Comparison of ENCODE assay signal across 2 cellular contexts in genomic region chr17:81532490-81533287, GRCh38.
TF ChIP-seq lines count a peak whose summit lies in the region.

No MANE protein-coding gene starts in this region.

TF ChIP-seq in HepG2, 621 proteins besides CTCF, POLR2A, EP300 and RAD21:
- TF ChIP-seq POLR2G (IDR thresholded peaks at IDR 0.05; ENCODE audit: low read depth, low read length) (peak; percentile 49), CREB1 (IDR thresholded peaks at IDR 0.05) (no peak), CREB1 (CRISPR knock-in tag; IDR thresholded peaks at IDR 0.05) (no peak), GTF3A (CRISPR knock-in tag; conservative IDR thresholded peaks at IDR 0.05) (0 out of 2 replicates have a peak, but pooled peaks have one; percentile 41), HNRNPL (IDR thresholded peaks at IDR 0.05; ENCODE audit: low read depth, low read length) (peak; percentile 42; the same call in 1 of the 2 replicates), AGO2 (optimal IDR thresholded peaks at IDR 0.05; ENCODE audit: low read depth, low read length) (peak; percentile 58)

TF ChIP-seq in HEK293, 187 proteins besides CTCF, POLR2A, EP300 and RAD21:
- TF ChIP-seq, protein P1, sequence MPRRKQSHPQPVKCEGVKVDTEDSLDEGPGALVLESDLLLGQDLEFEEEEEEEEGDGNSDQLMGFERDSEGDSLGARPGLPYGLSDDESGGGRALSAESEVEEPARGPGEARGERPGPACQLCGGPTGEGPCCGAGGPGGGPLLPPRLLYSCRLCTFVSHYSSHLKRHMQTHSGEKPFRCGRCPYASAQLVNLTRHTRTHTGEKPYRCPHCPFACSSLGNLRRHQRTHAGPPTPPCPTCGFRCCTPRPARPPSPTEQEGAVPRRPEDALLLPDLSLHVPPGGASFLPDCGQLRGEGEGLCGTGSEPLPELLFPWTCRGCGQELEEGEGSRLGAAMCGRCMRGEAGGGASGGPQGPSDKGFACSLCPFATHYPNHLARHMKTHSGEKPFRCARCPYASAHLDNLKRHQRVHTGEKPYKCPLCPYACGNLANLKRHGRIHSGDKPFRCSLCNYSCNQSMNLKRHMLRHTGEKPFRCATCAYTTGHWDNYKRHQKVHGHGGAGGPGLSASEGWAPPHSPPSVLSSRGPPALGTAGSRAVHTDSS (tag by site-specific recombination; IDR thresholded peaks at IDR 0.05), result peak; percentile 93
- TF ChIP-seq, protein P2, sequence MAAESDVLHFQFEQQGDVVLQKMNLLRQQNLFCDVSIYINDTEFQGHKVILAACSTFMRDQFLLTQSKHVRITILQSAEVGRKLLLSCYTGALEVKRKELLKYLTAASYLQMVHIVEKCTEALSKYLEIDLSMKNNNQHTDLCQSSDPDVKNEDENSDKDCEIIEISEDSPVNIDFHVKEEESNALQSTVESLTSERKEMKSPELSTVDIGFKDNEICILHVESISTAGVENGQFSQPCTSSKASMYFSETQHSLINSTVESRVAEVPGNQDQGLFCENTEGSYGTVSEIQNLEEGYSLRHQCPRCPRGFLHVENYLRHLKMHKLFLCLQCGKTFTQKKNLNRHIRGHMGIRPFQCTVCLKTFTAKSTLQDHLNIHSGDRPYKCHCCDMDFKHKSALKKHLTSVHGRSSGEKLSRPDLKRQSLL (tag by site-specific recombination; IDR thresholded peaks at IDR 0.05), result peak; percentile 30; the same call in 1 of the 2 replicates
- TF ChIP-seq PRDM1 (tag by site-specific recombination; IDR thresholded peaks at IDR 0.05) (peak; percentile 12; the same call in 1 of the 2 replicates), KLF1 (tag by site-specific recombination; IDR thresholded peaks at IDR 0.05) (no peak), ZNF514 (tag by site-specific recombination; IDR thresholded peaks at IDR 0.05) (no peak), YY2 (tag by site-specific recombination; IDR thresholded peaks at IDR 0.05) (peak; percentile 46; the same call in 1 of the 2 replicates), ZNF366 (tag by site-specific recombination; conservative IDR thresholded peaks at IDR 0.05) (peak; percentile 40; the same call in 1 of the 2 replicates), ZNF24 (tag by site-specific recombination; IDR thresholded peaks at IDR 0.05) (no peak), AEBP2 (tag by site-specific recombination; IDR thresholded peaks at IDR 0.05; ENCODE audit: borderline replicate concordance) (peak; percentile 76; the same call in 1 of the 2 replicates), ZNF544 (tag by site-specific recombination; IDR thresholded peaks at IDR 0.05) (0 out of 2 replicates have a peak, but pooled peaks have one; percentile 27), ZNF146 (tag by site-specific recombination; IDR thresholded peaks at IDR 0.05) (0 out of 2 replicates have a peak, but pooled peaks have one; percentile 5)
TF ChIP-seq in HEK293: peak in this region for 8.
